8 cellular contexts compared by ENCODE assay signal in the genomic region with DNA sequence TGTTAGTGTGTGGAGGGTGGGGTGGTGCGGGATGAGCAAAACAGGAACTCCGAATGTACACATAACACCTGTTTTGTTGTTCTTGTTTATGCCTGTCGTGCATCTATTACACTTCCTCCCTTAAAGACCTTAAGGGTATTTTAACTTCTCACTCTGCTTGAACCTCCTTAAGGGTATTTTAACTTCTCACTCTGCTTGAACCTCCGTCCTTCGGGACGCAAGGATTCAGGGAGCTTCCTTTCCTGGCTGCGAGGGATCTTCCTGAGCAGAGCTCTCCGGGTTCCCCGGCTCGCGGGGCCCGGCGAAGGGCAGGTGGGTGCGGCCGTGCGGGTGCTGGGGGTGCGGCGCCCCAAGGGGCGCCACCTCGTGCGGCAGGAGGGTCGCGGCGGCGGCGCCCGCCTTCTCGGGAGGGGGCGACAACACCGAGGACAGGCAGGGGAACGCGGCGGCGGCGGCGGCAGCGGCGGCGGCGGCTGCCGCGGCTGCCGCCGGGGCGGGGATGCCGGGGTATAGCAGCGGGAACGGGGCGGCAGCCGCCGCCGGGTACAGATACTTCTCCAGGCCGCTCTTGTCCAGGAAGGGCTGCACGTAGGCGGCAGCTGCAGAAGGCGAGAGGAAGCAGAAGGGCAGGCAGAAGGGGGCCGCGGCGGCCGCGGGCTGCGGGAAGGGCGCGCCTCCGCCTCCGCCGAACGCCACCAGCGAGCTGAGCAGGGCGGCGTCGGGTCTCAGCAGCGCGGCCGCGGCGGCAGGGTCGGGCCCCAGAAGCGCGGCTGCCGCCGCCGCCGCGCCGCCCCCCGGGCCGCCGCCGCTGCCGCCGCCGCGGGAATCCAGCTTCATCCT. TPM values are rescaled to one million over a fixed set of nuclear protein-coding genes. Genes with fewer than 3 reads are reported as not detected.
DNase-seq lines count a peak whose midpoint lies in the region; ATAC-seq, FAIRE-seq and TF ChIP-seq lines count a peak whose summit lies in the region.

No MANE protein-coding gene starts in this region.

- TF ChIP-seq POLR2A in spleen (IDR thresholded peaks at IDR 0.05): no peak

- peak; percentile 51 for ATAC-seq in CD8-positive, alpha-beta T cell
- ATAC-seq in GM21723 (IDR thresholded peaks at IDR 0.05; ENCODE audit: unreplicated experiment): peak; percentile 36

- H3K27ac ChIP-seq in CD8-positive, alpha-beta T cell (ENCODE audit: low read depth, low read length): no peak overlapping the region
- no peak overlapping the region for H3K27ac ChIP-seq in OCI-LY1 (ENCODE audit: low read depth, low read length, poor library complexity, severe bottlenecking)
- peak overlapping the region; percentile 67 for H3K27ac ChIP-seq in astrocyte (ENCODE audit: low read depth, low read length)
- H3K27ac ChIP-seq in iPS-18a (ENCODE audit: low read length): no peak overlapping the region
- H3K27ac ChIP-seq in spleen: peak overlapping the region; percentile 50 to 91 (median 86)

- H3K9me3 ChIP-seq in CD8-positive, alpha-beta T cell (ENCODE audit: low read length): no peaks in the 10 kb centered on the region
- no peaks in the 10 kb centered on the region for H3K9me3 ChIP-seq in OCI-LY1 (ENCODE audit: low read length)
- no peaks in the 10 kb centered on the region for H3K9me3 ChIP-seq in astrocyte (ENCODE audit: insufficient read depth, low read depth, low read length)
- no peaks in the 10 kb centered on the region for H3K9me3 ChIP-seq in iPS-18a (ENCODE audit: control insufficient read depth, low read depth, low read length)
- no peaks in the 10 kb centered on the region for H3K9me3 ChIP-seq in spleen

- H2AFZ ChIP-seq in OCI-LY1 (ENCODE audit: low read length): no peak overlapping the region
- peak overlapping the region; percentile 28 for H2AFZ ChIP-seq in astrocyte (ENCODE audit: low read depth, low read length)

- peak overlapping the region; percentile 81 for H3K4me2 ChIP-seq in OCI-LY1 (ENCODE audit: low read length)
- peak overlapping the region; percentile 95 for H3K4me2 ChIP-seq in astrocyte (ENCODE audit: low read length)

- DNase-seq in CD8-positive, alpha-beta T cell: peak in 4 of 7 experiments; percentile 16 to 61 (median 20)
- DNase-seq in astrocyte (ENCODE audit: low read depth): no peak
- peak; percentile 88 for DNase-seq in spleen
- DNase-seq in NCI-H2107 treated with DMSO at 0.1 percent for 48 hours (lab: John Stamatoyannopoulos, UW; ENCODE audit: unreplicated experiment): no peak
- no peak for DNase-seq in HTR-8/SVneo (ENCODE audit: insufficient read length, low spot score)

- WGBS in spleen, 5 donors: 1 to 2% (median 1%) methylated on average over 45 to 94 of the region's 94 CpGs

- FAIRE-seq in astrocyte (lab: Jason Lieb, UNC): no peak
- FAIRE-seq in HTR-8/SVneo (lab: Jason Lieb, UNC): no peak

- peaks cover 40% of the 10 kb centered on the region for H3K27me3 ChIP-seq in CD8-positive, alpha-beta T cell (ENCODE audit: insufficient read depth, low read length)
- peaks cover 4% of the 10 kb centered on the region; the same call in 1 of the 2 replicates for H3K27me3 ChIP-seq in OCI-LY1 (ENCODE audit: insufficient read depth, low read length)
- H3K27me3 ChIP-seq in astrocyte (ENCODE audit: insufficient read depth, low read length): peaks cover 5% of the 10 kb centered on the region
- peaks cover 78% of the 10 kb centered on the region for H3K27me3 ChIP-seq in iPS-18a (ENCODE audit: control insufficient read depth, insufficient read depth, low read length)
- H3K27me3 ChIP-seq in spleen (replicated peaks in 1 of 7): peaks cover 0 to 74% (median 34%) of the 10 kb centered on the region in 7 donors

- no peak for TF ChIP-seq CTCF in CD8-positive, alpha-beta T cell (IDR thresholded peaks at IDR 0.05)
- TF ChIP-seq CTCF in OCI-LY1 (IDR thresholded peaks at IDR 0.05; ENCODE audit: low read length) (0 out of 2 replicates have a peak, but pooled peaks have one; percentile 6), astrocyte (IDR thresholded peaks at IDR 0.05; ENCODE audit: insufficient read depth, low read depth, low read length) (no peak), spleen (IDR thresholded peaks at IDR 0.05 in 8 of 11, conservative IDR thresholded peaks at IDR 0.05 in 3 of 11) (no peak)

- H3K4me1 ChIP-seq in CD8-positive, alpha-beta T cell (ENCODE audit: insufficient read depth, low read length): peaks cover 33% of the 10 kb centered on the region
- H3K4me1 ChIP-seq in OCI-LY1 (ENCODE audit: insufficient read depth, low read length, severe bottlenecking): peaks cover 32% of the 10 kb centered on the region
- H3K4me1 ChIP-seq in astrocyte (ENCODE audit: insufficient read depth, low read length): peaks cover 30% of the 10 kb centered on the region
- H3K4me1 ChIP-seq in iPS-18a (ENCODE audit: control insufficient read depth, low read depth, low read length): peaks cover 34% of the 10 kb centered on the region
- peaks cover 7 to 87% (median 67%) of the 10 kb centered on the region in 6 donors for H3K4me1 ChIP-seq in spleen

- H3K4me3 Mint-ChIP-seq in CD8-positive, alpha-beta T cell: peak overlapping the region; percentile 77
- peak overlapping the region; percentile 81 for H3K4me3 Mint-ChIP-seq in astrocyte (ENCODE audit: unreplicated experiment)

- POLR2A ChIA-PET in CD8-positive, alpha-beta T cell (lab: Charles Lee): no interaction called here

- H3K79me2 ChIP-seq in OCI-LY1 (ENCODE audit: insufficient read depth, low read length) (no peaks in the 10 kb centered on the region), astrocyte (ENCODE audit: insufficient read depth, low read length) (peaks cover 38% of the 10 kb centered on the region)

- H4K20me1 ChIP-seq in OCI-LY1 (ENCODE audit: insufficient read depth, low read length): no peaks in the 10 kb centered on the region
- H4K20me1 ChIP-seq in astrocyte (ENCODE audit: insufficient read depth, low read length): no peaks in the 10 kb centered on the region

- H3K36me3 Mint-ChIP-seq in CD8-positive, alpha-beta T cell: no peaks in the 10 kb centered on the region
- no peaks in the 10 kb centered on the region for H3K36me3 Mint-ChIP-seq in astrocyte (ENCODE audit: low read depth, unreplicated experiment)

- H3K9me3 Mint-ChIP-seq in CD8-positive, alpha-beta T cell: no peaks in the 10 kb centered on the region
- H3K9me3 Mint-ChIP-seq in astrocyte (ENCODE audit: unreplicated experiment): no peaks in the 10 kb centered on the region

- CTCF ChIA-PET in CD8-positive, alpha-beta T cell (lab: Charles Lee): interaction anchor here (0.7 to 1.0 kb wide), 3 partner anchors 11 to 78 kb away, joined by 3 read pairs; no protein-coding TSS in a partner anchor

- no peaks in the 10 kb centered on the region for H3K36me3 ChIP-seq in CD8-positive, alpha-beta T cell (ENCODE audit: insufficient read depth, low read length)
- H3K36me3 ChIP-seq in OCI-LY1 (ENCODE audit: insufficient read depth, low read length) (no peaks in the 10 kb centered on the region), astrocyte (ENCODE audit: insufficient read depth, low read length) (no peaks in the 10 kb centered on the region), iPS-18a (ENCODE audit: control insufficient read depth, low read depth, low read length) (no peaks in the 10 kb centered on the region), spleen (no peaks in the 10 kb centered on the region)

- H3K9me2 ChIP-seq in OCI-LY1 (ENCODE audit: low read depth, low read length): no peaks in the 10 kb centered on the region

- intact Hi-C loops in CD8-positive, alpha-beta T cell (cut with DNase I, micrococcal nuclease): loop anchor here in 1 of 2 experiments (1.0 to 10.0 kb wide), 4 partner anchors 8 to 1067 kb away; partner anchors contain the start of genes DNAI7, ETFRF1 and ITPR2
- intact Hi-C loops in spleen (cut with DNase I; ENCODE audit: low total_unique reads): no loop called here

- H3K27me3 Mint-ChIP-seq in CD8-positive, alpha-beta T cell (ENCODE audit: low read depth): peaks cover 73% of the 10 kb centered on the region
- H3K27me3 Mint-ChIP-seq in astrocyte (ENCODE audit: low read depth, unreplicated experiment): peaks cover 21% of the 10 kb centered on the region

- no peaks in the 10 kb centered on the region for H3F3A ChIP-seq in OCI-LY1 (ENCODE audit: insufficient read depth, low read length)

- peak overlapping the region; percentile 20 for H3K4me3 ChIP-seq in CD8-positive, alpha-beta T cell (ENCODE audit: low read depth, low read length)
- H3K4me3 ChIP-seq in OCI-LY1 (ENCODE audit: low read depth, low read length, poor library complexity, severe bottlenecking): peak overlapping the region; percentile 53
- peak overlapping the region; percentile 69 for H3K4me3 ChIP-seq in astrocyte (ENCODE audit: insufficient read depth, low read depth, low read length)
- peak overlapping the region; percentile 54 for H3K4me3 ChIP-seq in iPS-18a (ENCODE audit: low read length)
- peak overlapping the region; percentile 43 to 76 (median 58) for H3K4me3 ChIP-seq in spleen

- no peak overlapping the region for H3K9ac ChIP-seq in OCI-LY1 (ENCODE audit: low read length)
- peak overlapping the region; percentile 84 for H3K9ac ChIP-seq in astrocyte (ENCODE audit: low read length)
- H3K9ac ChIP-seq in iPS-18a (ENCODE audit: low read length): no peak overlapping the region

- no peak overlapping the region for H3K27ac Mint-ChIP-seq in CD8-positive, alpha-beta T cell
- no peak overlapping the region for H3K27ac Mint-ChIP-seq in astrocyte (ENCODE audit: unreplicated experiment)

- peaks cover 41% of the 10 kb centered on the region for H3K4me1 Mint-ChIP-seq in CD8-positive, alpha-beta T cell (ENCODE audit: low read depth)
- H3K4me1 Mint-ChIP-seq in astrocyte (ENCODE audit: low read depth, unreplicated experiment): peaks cover 3% of the 10 kb centered on the region

RNA-seq across cellular contexts. Expression of gene BHLHE41, which starts 2.8 kb away (rescaled TPM):
- not detected for total RNA-seq in CD8-positive, alpha-beta T cell
- total RNA-seq in astrocyte: 2.9 and 4.3 TPM in 2 replicates
- 10 to 100 TPM in 6 of 7 donors, 1 to 10 TPM in 1; 7.2 to 46.9 (median 27.0) TPM for total RNA-seq in spleen
- 10 to 100 TPM in 2 of 3 donors, 1 to 10 TPM in 1; 8.7 to 22.9 (median 19.5) TPM for polyA plus RNA-seq in spleen

Comparison
In these comparisons a context has a peak if more than half of its experiments do, and no peak if none do; other contexts are left out.
1. DNase-seq: peak in CD8-positive, alpha-beta T cell (4 of 7) and spleen (single experiment); none in astrocyte (single experiment), NCI-H2107 treated with DMSO at 0.1 percent for 48 hours (single experiment) and HTR-8/SVneo (single experiment).
2. H3K27ac ChIP-seq: peak in astrocyte (single experiment) and spleen (8 of 8); none in CD8-positive, alpha-beta T cell (single experiment), OCI-LY1 (single experiment) and iPS-18a (single experiment).
3. Peak in every context shown above with its lines, with median percentiles within 50 percentile points of each other: H3K4me3 ChIP-seq.